Comparison of ENCODE assay signal across 27 cellular contexts in genomic region chr7:43511769-43512515, GRCh38.
"Had no signal": no experiment of that assay in that cellular context is flagged by ENCODE, and none has a peak within 500 bp of the region (broad histone marks: within the 10 kb centered on the region; RNA-seq: fewer than 3 reads in every experiment).

No MANE protein-coding gene starts in this region.

- H3K27ac Mint-ChIP-seq: mesothelial cell of epicardium; naive B cell; stimulated activated memory B cell treated with anti-CD40 and anti-IgM and Interleukin-4, amounts not matched to agents 10 μg/mL and 1 μg/mL and 100 μg/mL, for 72 hours had no signal

- H3K4me3 Mint-ChIP-seq: mesothelial cell of epicardium; naive B cell; natural killer cell treated with Interleukin-12 subunit alpha and Interleukin-12 subunit beta and Interleukin-15 and Interleukin-18, amount 100 ng/mL, for 72 hours; neural crest cell; stimulated activated memory B cell treated with anti-CD40 and anti-IgM and Interleukin-4, amounts not matched to agents 10 μg/mL and 1 μg/mL and 100 μg/mL, for 72 hours had no signal

- H3K36me3 ChIP-seq: esophagus muscularis mucosa, gastroesophageal sphincter, heart left ventricle, neutrophil, pancreas, thoracic aorta, tibial nerve, vagina had no signal

- H3K9me3 Mint-ChIP-seq: mesothelial cell of epicardium; naive B cell; natural killer cell treated with Interleukin-12 subunit alpha and Interleukin-12 subunit beta and Interleukin-15 and Interleukin-18, amount 100 ng/mL, for 72 hours; neural crest cell; stimulated activated memory B cell treated with anti-CD40 and anti-IgM and Interleukin-4, amounts not matched to agents 10 μg/mL and 1 μg/mL and 100 μg/mL, for 72 hours had no signal

- ATAC-seq: foreskin keratinocyte; gastroesophageal sphincter; mucosa of descending colon; natural killer cell treated with Interleukin-12 subunit alpha and Interleukin-12 subunit beta and Interleukin-15 and Interleukin-18, amount 100 ng/mL, for 72 hours; pancreas; sciatic nerve; stimulated activated memory B cell treated with anti-CD40 and anti-IgM and Interleukin-4, amounts not matched to agents 10 μg/mL and 1 μg/mL and 100 μg/mL, for 72 hours; stimulated activated naive CD8-positive, alpha-beta T cell treated with anti-CD3 and anti-CD28 coated beads, Interleukin-15, Interleukin-2, amounts not matched to agents 100 U/mL and 50 U/mL, for 24 hours had no signal

- H3K36me3 Mint-ChIP-seq: mesothelial cell of epicardium; naive B cell; natural killer cell treated with Interleukin-12 subunit alpha and Interleukin-12 subunit beta and Interleukin-15 and Interleukin-18, amount 100 ng/mL, for 72 hours; stimulated activated memory B cell treated with anti-CD40 and anti-IgM and Interleukin-4, amounts not matched to agents 10 μg/mL and 1 μg/mL and 100 μg/mL, for 72 hours had no signal

- DNase-seq: dermis blood vessel endothelial cell; effector memory CD4-positive, alpha-beta T cell; foreskin keratinocyte; heart left ventricle; kidney; mesenchymal stem cell; mucosa of descending colon; naive B cell; pancreas; retina; stimulated activated CD4-positive, alpha-beta T cell treated with anti-CD3 and anti-CD28 coated beads, Interleukin-2, amount 100 ng/mL, for 24 hours; stimulated activated CD4-positive, alpha-beta T cell treated with anti-CD3 and anti-CD28 coated beads, Interleukin-4, amount 100 ng/mL, for 24 hours; stimulated activated naive CD8-positive, alpha-beta T cell treated with anti-CD3 and anti-CD28 coated beads, Interleukin-15, Interleukin-2, amounts not matched to agents 100 U/mL and 50 U/mL, for 24 hours had no signal

- H3K9me3 ChIP-seq: esophagus muscularis mucosa, gastroesophageal sphincter, heart left ventricle, mucosa of descending colon, neutrophil, pancreas, thoracic aorta, tibial nerve, vagina had no signal

- H3K4me1 Mint-ChIP-seq: mesothelial cell of epicardium; naive B cell; stimulated activated memory B cell treated with anti-CD40 and anti-IgM and Interleukin-4, amounts not matched to agents 10 μg/mL and 1 μg/mL and 100 μg/mL, for 72 hours had no signal

- H3K27ac ChIP-seq: coronary artery, esophagus muscularis mucosa, foreskin keratinocyte, gastroesophageal sphincter, heart left ventricle, hepatocyte, pancreas, thoracic aorta, tibial nerve, vagina had no signal

- FAIRE-seq: endothelial cell of umbilical vein, kidney, pancreas had no signal
